In the genomic region with DNA sequence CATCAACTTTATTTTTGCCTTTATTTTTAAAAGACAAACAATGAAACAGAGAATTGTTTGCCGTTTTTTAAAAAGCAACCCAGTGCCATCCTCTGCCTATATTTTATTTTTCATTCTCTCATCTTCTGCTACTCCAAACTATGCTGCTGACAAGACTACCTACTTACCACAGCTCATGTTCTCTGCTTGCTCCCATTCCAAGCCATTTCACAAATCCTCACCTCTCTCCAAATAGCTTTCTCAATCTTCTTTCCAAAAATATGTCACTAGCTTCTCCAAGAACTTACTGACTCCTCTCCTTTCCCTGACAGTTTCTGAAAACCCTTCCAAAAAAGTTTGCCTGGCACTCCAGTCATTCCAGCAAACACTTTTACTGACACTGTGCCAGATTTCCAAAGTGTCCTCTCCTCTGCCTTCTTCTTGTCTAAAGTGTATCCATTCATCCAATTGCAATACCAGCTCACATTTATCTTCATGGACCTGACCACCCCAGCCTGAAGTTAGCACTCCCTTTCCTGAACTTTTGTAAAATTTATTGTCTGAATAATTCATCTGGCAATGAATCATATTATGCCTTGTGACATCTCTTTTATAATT, we compare ENCODE assay signal across 28 cellular contexts.
"Had no signal": no experiment of that assay in that cellular context is flagged by ENCODE, and none has a peak within 500 bp of the region (broad histone marks: within the 10 kb centered on the region; RNA-seq: fewer than 3 reads in every experiment).

No MANE protein-coding gene starts in this region.

- H3K4me1 Mint-ChIP-seq: activated CD4-positive, alpha-beta memory T cell treated with anti-CD3 and anti-CD28 coated beads, Interleukin-2, amount 10 ng/mL, durations not matched to agents 7 days and 5 days; activated naive CD8-positive, alpha-beta T cell treated with anti-CD3 and anti-CD28 coated beads, Interleukin-2, amount 10 ng/mL, durations not matched to agents 7 days and 5 days had no signal

- H3K27ac ChIP-seq: breast epithelium, SJSA1, VCaP had no signal

- DNase-seq: activated CD4-positive, alpha-beta memory T cell treated with anti-CD3 and anti-CD28 coated beads, Interleukin-2, amount 10 ng/mL, durations not matched to agents 7 days and 5 days; activated CD4-positive, alpha-beta T cell treated with anti-CD3 and anti-CD28 coated beads, Interleukin-2, amount 50 U/mL, for 1 hour; activated CD4-positive, CD25-positive, alpha-beta regulatory T cell; activated gamma-delta T cell treated with Interleukin-2 at 50 U/mL for 16 hours; activated naive CD4-positive, alpha-beta T cell treated with anti-CD3 and anti-CD28 coated beads, Interleukin-2, amount 50 U/mL, for 16 hours; activated naive CD8-positive, alpha-beta T cell treated with anti-CD3 and anti-CD28 coated beads, Interleukin-2, amount 10 ng/mL, durations not matched to agents 7 days and 5 days; activated T-cell treated with anti-CD3 and anti-CD28 coated beads for 4 hours; activated T-cell treated with anti-CD3 and anti-CD28 coated beads, Interleukin-2, amount 50 U/mL, for 48 hours; aorta; MG63; NCI-H1105; NCI-H1436; NCI-H1694 treated with DMSO at 0.1 percent for 48 hours; NCI-H2029 treated with DMSO at 0.1 percent for 48 hours; NCI-H345; NCI-H510A; NCI-H526 treated with DMSO at 0.1 percent for 48 hours; NCI-H82; NK-92 treated with Interleukin-12 subunit alpha and Interleukin-12 subunit beta, amount 100 ng/mL, for 24 hours; OCI-M1; RPMI8226; SHP77; T-helper 17 cell had no signal

- H3K36me3 ChIP-seq: breast epithelium, MG63, SJSA1 had no signal

- H3K4me1 ChIP-seq: breast epithelium, SJSA1 had no signal

- H3K4me3 Mint-ChIP-seq: activated CD4-positive, alpha-beta memory T cell treated with anti-CD3 and anti-CD28 coated beads, Interleukin-2, amount 10 ng/mL, durations not matched to agents 7 days and 5 days; activated naive CD8-positive, alpha-beta T cell treated with anti-CD3 and anti-CD28 coated beads, Interleukin-2, amount 10 ng/mL, durations not matched to agents 7 days and 5 days; T-helper 17 cell had no signal

- H3K27me3 ChIP-seq: breast epithelium, MG63, SJSA1 had no signal

- H3K4me3 ChIP-seq: breast epithelium, MG63, SJSA1 had no signal

- H3K9me3 Mint-ChIP-seq: activated CD4-positive, alpha-beta memory T cell treated with anti-CD3 and anti-CD28 coated beads, Interleukin-2, amount 10 ng/mL, durations not matched to agents 7 days and 5 days; activated T-helper 2 cell treated with anti-CD3 and anti-CD28 coated beads, Interferon-gamma antibody, Interleukin-2, Interleukin-4, amounts not matched to agents 10 μg/mL and 5 μg/mL and 100 μg/mL, durations not matched to agents 14 hours and 24 hours and 36 hours had no signal

- H3K36me3 Mint-ChIP-seq: activated naive CD8-positive, alpha-beta T cell treated with anti-CD3 and anti-CD28 coated beads, Interleukin-2, amount 10 ng/mL, durations not matched to agents 7 days and 5 days had no signal

- H3K27ac Mint-ChIP-seq: activated CD4-positive, alpha-beta memory T cell treated with anti-CD3 and anti-CD28 coated beads, Interleukin-2, amount 10 ng/mL, durations not matched to agents 7 days and 5 days; activated naive CD8-positive, alpha-beta T cell treated with anti-CD3 and anti-CD28 coated beads, Interleukin-2, amount 10 ng/mL, durations not matched to agents 7 days and 5 days; activated T-helper 2 cell treated with anti-CD3 and anti-CD28 coated beads, Interferon-gamma antibody, Interleukin-2, Interleukin-4, amounts not matched to agents 10 μg/mL and 5 μg/mL and 100 μg/mL, durations not matched to agents 14 hours and 24 hours and 36 hours; T-helper 17 cell had no signal

- ATAC-seq: Panc1, T-helper 17 cell had no signal

- H3K27me3 Mint-ChIP-seq: activated CD4-positive, alpha-beta memory T cell treated with anti-CD3 and anti-CD28 coated beads, Interleukin-2, amount 10 ng/mL, durations not matched to agents 7 days and 5 days; activated naive CD8-positive, alpha-beta T cell treated with anti-CD3 and anti-CD28 coated beads, Interleukin-2, amount 10 ng/mL, durations not matched to agents 7 days and 5 days; T-helper 17 cell had no signal

- H3K9me3 ChIP-seq: breast epithelium, MG63 had no signal
